In the genomic region with DNA sequence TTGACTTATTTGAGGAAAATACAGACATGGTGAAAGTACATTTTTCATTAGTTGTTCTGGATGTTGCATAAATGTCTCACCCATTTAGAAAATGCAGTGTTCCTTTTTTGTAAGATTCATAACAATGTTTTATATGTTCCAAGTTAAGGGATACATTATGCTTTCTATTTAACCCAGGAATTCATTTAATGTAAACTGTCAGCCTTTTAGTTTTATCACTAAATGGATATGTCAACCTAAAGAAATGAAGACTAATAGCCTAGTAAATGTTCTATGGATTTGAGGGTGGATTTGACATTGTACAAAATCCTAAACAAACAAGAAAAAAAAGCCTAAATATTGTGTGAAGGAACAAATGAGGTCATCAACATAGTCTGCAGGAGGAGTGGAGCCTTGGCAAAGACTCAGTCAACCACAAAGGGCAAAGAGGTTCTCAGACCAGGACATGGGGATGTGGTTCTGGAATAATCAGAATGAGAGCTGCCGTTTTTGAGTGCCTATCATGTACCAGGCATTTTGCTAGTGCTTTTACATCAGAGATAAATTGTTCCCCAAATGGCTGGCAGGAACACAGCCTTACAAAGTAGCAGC, we compare ENCODE assay signal across 1 cellular context.
TF ChIP-seq lines count a peak whose summit lies in the region.

No MANE protein-coding gene starts in this region.

TF ChIP-seq in HEK293, 187 proteins besides CTCF, POLR2A, EP300 and RAD21 (continued from another document):
- TF ChIP-seq, protein P1, sequence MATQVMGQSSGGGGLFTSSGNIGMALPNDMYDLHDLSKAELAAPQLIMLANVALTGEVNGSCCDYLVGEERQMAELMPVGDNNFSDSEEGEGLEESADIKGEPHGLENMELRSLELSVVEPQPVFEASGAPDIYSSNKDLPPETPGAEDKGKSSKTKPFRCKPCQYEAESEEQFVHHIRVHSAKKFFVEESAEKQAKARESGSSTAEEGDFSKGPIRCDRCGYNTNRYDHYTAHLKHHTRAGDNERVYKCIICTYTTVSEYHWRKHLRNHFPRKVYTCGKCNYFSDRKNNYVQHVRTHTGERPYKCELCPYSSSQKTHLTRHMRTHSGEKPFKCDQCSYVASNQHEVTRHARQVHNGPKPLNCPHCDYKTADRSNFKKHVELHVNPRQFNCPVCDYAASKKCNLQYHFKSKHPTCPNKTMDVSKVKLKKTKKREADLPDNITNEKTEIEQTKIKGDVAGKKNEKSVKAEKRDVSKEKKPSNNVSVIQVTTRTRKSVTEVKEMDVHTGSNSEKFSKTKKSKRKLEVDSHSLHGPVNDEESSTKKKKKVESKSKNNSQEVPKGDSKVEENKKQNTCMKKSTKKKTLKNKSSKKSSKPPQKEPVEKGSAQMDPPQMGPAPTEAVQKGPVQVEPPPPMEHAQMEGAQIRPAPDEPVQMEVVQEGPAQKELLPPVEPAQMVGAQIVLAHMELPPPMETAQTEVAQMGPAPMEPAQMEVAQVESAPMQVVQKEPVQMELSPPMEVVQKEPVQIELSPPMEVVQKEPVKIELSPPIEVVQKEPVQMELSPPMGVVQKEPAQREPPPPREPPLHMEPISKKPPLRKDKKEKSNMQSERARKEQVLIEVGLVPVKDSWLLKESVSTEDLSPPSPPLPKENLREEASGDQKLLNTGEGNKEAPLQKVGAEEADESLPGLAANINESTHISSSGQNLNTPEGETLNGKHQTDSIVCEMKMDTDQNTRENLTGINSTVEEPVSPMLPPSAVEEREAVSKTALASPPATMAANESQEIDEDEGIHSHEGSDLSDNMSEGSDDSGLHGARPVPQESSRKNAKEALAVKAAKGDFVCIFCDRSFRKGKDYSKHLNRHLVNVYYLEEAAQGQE (tag by site-specific recombination; IDR thresholded peaks at IDR 0.05), result no peak
- TF ChIP-seq KLF7 (tag by site-specific recombination; IDR thresholded peaks at IDR 0.05; ENCODE audit: borderline replicate concordance), result no peak
- TF ChIP-seq, protein P2, sequence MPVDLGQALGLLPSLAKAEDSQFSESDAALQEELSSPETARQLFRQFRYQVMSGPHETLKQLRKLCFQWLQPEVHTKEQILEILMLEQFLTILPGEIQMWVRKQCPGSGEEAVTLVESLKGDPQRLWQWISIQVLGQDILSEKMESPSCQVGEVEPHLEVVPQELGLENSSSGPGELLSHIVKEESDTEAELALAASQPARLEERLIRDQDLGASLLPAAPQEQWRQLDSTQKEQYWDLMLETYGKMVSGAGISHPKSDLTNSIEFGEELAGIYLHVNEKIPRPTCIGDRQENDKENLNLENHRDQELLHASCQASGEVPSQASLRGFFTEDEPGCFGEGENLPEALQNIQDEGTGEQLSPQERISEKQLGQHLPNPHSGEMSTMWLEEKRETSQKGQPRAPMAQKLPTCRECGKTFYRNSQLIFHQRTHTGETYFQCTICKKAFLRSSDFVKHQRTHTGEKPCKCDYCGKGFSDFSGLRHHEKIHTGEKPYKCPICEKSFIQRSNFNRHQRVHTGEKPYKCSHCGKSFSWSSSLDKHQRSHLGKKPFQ (tag by site-specific recombination; IDR thresholded peaks at IDR 0.05), result no peak
- no peak for TF ChIP-seq ZNF23 (tag by site-specific recombination; IDR thresholded peaks at IDR 0.05; ENCODE audit: borderline replicate concordance)
- no peak for TF ChIP-seq ZNF311 (tag by site-specific recombination; IDR thresholded peaks at IDR 0.05; ENCODE audit: borderline replicate concordance)
- no peak for TF ChIP-seq ZNF544 (tag by site-specific recombination; IDR thresholded peaks at IDR 0.05)
- TF ChIP-seq ZFHX2 (tag by site-specific recombination; conservative IDR thresholded peaks at IDR 0.05), result no peak
- TF ChIP-seq ZNF211 (tag by site-specific recombination; IDR thresholded peaks at IDR 0.05; ENCODE audit: low read depth), result no peak
- TF ChIP-seq ZFP37 (tag by site-specific recombination; IDR thresholded peaks at IDR 0.05), result no peak
- no peak for TF ChIP-seq ZNF140 (tag by site-specific recombination; IDR thresholded peaks at IDR 0.05)
- TF ChIP-seq ZBTB1 (tag by site-specific recombination; IDR thresholded peaks at IDR 0.05), result no peak
- TF ChIP-seq, protein P3, sequence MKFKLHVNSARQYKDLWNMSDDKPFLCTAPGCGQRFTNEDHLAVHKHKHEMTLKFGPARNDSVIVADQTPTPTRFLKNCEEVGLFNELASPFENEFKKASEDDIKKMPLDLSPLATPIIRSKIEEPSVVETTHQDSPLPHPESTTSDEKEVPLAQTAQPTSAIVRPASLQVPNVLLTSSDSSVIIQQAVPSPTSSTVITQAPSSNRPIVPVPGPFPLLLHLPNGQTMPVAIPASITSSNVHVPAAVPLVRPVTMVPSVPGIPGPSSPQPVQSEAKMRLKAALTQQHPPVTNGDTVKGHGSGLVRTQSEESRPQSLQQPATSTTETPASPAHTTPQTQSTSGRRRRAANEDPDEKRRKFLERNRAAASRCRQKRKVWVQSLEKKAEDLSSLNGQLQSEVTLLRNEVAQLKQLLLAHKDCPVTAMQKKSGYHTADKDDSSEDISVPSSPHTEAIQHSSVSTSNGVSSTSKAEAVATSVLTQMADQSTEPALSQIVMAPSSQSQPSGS (tag by site-specific recombination; IDR thresholded peaks at IDR 0.05; ENCODE audit: low read depth), result peak; percentile 74
- TF ChIP-seq ZNF121 (tag by site-specific recombination; IDR thresholded peaks at IDR 0.05), result no peak
- no peak for TF ChIP-seq ZNF555 (tag by site-specific recombination; conservative IDR thresholded peaks at IDR 0.05)
- 0 out of 2 replicates have a peak, but pooled peaks have one; percentile 26 for TF ChIP-seq ZNF660 (tag by site-specific recombination; IDR thresholded peaks at IDR 0.05)
- TF ChIP-seq, protein P4, sequence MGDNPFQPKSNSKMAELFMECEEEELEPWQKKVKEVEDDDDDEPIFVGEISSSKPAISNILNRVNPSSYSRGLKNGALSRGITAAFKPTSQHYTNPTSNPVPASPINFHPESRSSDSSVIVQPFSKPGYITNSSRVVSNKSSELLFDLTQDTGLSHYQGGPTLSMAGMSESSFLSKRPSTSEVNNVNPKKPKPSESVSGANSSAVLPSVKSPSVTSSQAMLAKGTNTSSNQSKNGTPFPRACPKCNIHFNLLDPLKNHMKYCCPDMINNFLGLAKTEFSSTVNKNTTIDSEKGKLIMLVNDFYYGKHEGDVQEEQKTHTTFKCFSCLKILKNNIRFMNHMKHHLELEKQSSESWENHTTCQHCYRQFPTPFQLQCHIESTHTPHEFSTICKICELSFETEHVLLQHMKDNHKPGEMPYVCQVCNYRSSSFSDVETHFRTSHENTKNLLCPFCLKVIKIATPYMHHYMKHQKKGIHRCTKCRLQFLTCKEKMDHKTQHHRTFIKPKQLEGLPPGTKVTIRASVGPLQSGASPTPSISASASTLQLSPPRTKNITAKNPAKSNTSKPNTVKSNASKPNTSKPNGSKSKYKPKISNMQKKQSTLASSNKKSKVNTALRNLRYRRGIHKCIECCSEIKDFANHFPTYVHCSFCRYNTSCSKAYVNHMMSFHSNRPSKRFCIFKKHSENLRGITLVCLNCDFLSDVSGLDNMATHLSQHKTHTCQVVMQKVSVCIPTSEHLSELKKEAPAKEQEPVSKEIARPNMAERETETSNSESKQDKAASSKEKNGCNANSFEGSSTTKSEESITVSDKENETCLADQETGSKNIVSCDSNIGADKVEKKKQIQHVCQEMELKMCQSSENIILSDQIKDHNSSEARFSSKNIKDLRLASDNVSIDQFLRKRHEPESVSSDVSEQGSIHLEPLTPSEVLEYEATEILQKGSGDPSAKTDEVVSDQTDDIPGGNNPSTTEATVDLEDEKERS (tag by site-specific recombination; IDR thresholded peaks at IDR 0.05), result no peak
- no peak for TF ChIP-seq ZNF248 (tag by site-specific recombination; IDR thresholded peaks at IDR 0.05)
- TF ChIP-seq, protein P5, sequence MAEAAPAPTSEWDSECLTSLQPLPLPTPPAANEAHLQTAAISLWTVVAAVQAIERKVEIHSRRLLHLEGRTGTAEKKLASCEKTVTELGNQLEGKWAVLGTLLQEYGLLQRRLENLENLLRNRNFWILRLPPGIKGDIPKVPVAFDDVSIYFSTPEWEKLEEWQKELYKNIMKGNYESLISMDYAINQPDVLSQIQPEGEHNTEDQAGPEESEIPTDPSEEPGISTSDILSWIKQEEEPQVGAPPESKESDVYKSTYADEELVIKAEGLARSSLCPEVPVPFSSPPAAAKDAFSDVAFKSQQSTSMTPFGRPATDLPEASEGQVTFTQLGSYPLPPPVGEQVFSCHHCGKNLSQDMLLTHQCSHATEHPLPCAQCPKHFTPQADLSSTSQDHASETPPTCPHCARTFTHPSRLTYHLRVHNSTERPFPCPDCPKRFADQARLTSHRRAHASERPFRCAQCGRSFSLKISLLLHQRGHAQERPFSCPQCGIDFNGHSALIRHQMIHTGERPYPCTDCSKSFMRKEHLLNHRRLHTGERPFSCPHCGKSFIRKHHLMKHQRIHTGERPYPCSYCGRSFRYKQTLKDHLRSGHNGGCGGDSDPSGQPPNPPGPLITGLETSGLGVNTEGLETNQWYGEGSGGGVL (tag by site-specific recombination; IDR thresholded peaks at IDR 0.05), result no peak
